10 cellular contexts compared by ENCODE assay signal in genomic region chr2:10091182-10091932, GRCh38. TPM values are rescaled to one million over a fixed set of nuclear protein-coding genes. Genes with fewer than 3 reads are reported as not detected.
DNase-seq lines count a peak whose midpoint lies in the region; ATAC-seq and TF ChIP-seq lines count a peak whose summit lies in the region.
"Had no signal": no experiment of that assay in that cellular context is flagged by ENCODE, and none has a peak within 500 bp of the region (broad histone marks: within the 10 kb centered on the region; RNA-seq: fewer than 3 reads in every experiment).

No MANE protein-coding gene starts in this region.

- intact Hi-C loops in uterus (cut with DNase I; ENCODE audit: low total_unique reads): no loop called here

- CTCF ChIA-PET in activated CD8-positive, alpha-beta T cell treated with anti-CD3 and anti-CD28 coated beads, Interleukin-2, amount 10 ng/mL, durations not matched to agents 7 days and 5 days (lab: Charles Lee): interaction anchor here (0.8 to 8.8 kb wide), 12 partner anchors 9 to 344 kb away, joined by 3 to 94 read pairs (median 4); no protein-coding TSS in a partner anchor

- peaks cover 13% of the 10 kb centered on the region for H3K4me1 Mint-ChIP-seq in activated CD8-positive, alpha-beta T cell treated with anti-CD3 and anti-CD28 coated beads, Interleukin-2, amount 10 ng/mL, durations not matched to agents 7 days and 5 days (ENCODE audit: low read depth)
- H3K4me1 Mint-ChIP-seq in immature natural killer cell: peaks cover 6 to 11% of the 10 kb centered on the region in 2 donors

- 20 to 21% methylated on average over 45 to 52 of the region's 52 CpGs for WGBS in tibial nerve, 2 donors

- H3K27ac ChIP-seq in tibial nerve (no peak overlapping the region), uterus (no peak overlapping the region)

- no peak overlapping the region for H3K27ac Mint-ChIP-seq in activated CD8-positive, alpha-beta T cell treated with anti-CD3 and anti-CD28 coated beads, Interleukin-2, amount 10 ng/mL, durations not matched to agents 7 days and 5 days
- peak overlapping the region in 4 of 6 donors; percentile 7 to 62 (median 46) for H3K27ac Mint-ChIP-seq in immature natural killer cell
- H3K27ac Mint-ChIP-seq: activated naive CD4-positive, alpha-beta T cell treated with anti-CD3 and anti-CD28 coated beads, Interleukin-2, amount 50 U/mL, for 72 hours had no signal

- peaks cover 59% of the 10 kb centered on the region for H3K27me3 Mint-ChIP-seq in activated CD8-positive, alpha-beta T cell treated with anti-CD3 and anti-CD28 coated beads, Interleukin-2, amount 10 ng/mL, durations not matched to agents 7 days and 5 days (ENCODE audit: low read depth)
- peaks cover 1 to 17% (median 5%) of the 10 kb centered on the region in 3 donors for H3K27me3 Mint-ChIP-seq in immature natural killer cell (ENCODE audit: low read depth in 3 of 3)

- peak overlapping the region; percentile 5 for H3K4me3 Mint-ChIP-seq in activated CD8-positive, alpha-beta T cell treated with anti-CD3 and anti-CD28 coated beads, Interleukin-2, amount 10 ng/mL, durations not matched to agents 7 days and 5 days
- H3K4me3 Mint-ChIP-seq in immature natural killer cell: peak overlapping the region; percentile 81 to 91 (median 82)

- ATAC-seq in activated CD8-positive, alpha-beta T cell treated with anti-CD3 and anti-CD28 coated beads, Interleukin-2, amount 10 ng/mL, durations not matched to agents 7 days and 5 days: peak; percentile 64
- no peak for ATAC-seq in HG03045 (IDR thresholded peaks at IDR 0.05; ENCODE audit: unreplicated experiment)
- no peak for ATAC-seq in HG03442 (IDR thresholded peaks at IDR 0.05; ENCODE audit: unreplicated experiment)

- TF ChIP-seq CTCF in tibial nerve (IDR thresholded peaks at IDR 0.05): no peak
- TF ChIP-seq CTCF in uterus (IDR thresholded peaks at IDR 0.05): no peak

- H3K4me1 ChIP-seq in tibial nerve: peaks cover 0 to 7% (median 0%) of the 10 kb centered on the region in 4 donors
- H3K4me1 ChIP-seq in uterus: no peaks in the 10 kb centered on the region

- peak; percentile 47 for DNase-seq in activated T-cell treated with anti-CD3 and anti-CD28 coated beads, Interleukin-2, amount 50 U/mL, for 1 hour
- DNase-seq in activated T-cell treated with anti-CD3 and anti-CD28 coated beads for 4 hours (no peak), immature natural killer cell (peak; percentile 18 to 31 (median 31)), tibial nerve (ENCODE audit: low spot score in 2 of 2) (no peak), uterus (no peak)
- DNase-seq in activated CD8-positive, alpha-beta T cell treated with anti-CD3 and anti-CD28 coated beads, Interleukin-2, amount 10 ng/mL, durations not matched to agents 7 days and 5 days: peak; percentile 39
- DNase-seq: kidney glomerular epithelial cell had no signal

- POLR2A ChIA-PET in activated CD8-positive, alpha-beta T cell treated with anti-CD3 and anti-CD28 coated beads, Interleukin-2, amount 10 ng/mL, durations not matched to agents 7 days and 5 days (lab: Charles Lee): no interaction called here

- TF ChIP-seq POLR2A in tibial nerve (IDR thresholded peaks at IDR 0.05) (no peak), uterus (IDR thresholded peaks at IDR 0.05) (no peak)

- H3K4me3 ChIP-seq in tibial nerve (peak overlapping the region; percentile 0 to 35 (median 20)), uterus (peak overlapping the region in 1 of 2 donors; percentile 35)

- peaks cover 5% of the 10 kb centered on the region for H3K36me3 Mint-ChIP-seq in activated CD8-positive, alpha-beta T cell treated with anti-CD3 and anti-CD28 coated beads, Interleukin-2, amount 10 ng/mL, durations not matched to agents 7 days and 5 days (ENCODE audit: low read depth)
- H3K36me3 Mint-ChIP-seq in immature natural killer cell: no peaks in the 10 kb centered on the region

- H3K9me3 Mint-ChIP-seq in activated CD8-positive, alpha-beta T cell treated with anti-CD3 and anti-CD28 coated beads, Interleukin-2, amount 10 ng/mL, durations not matched to agents 7 days and 5 days (ENCODE audit: insufficient read depth): peaks cover 7% of the 10 kb centered on the region
- H3K9me3 Mint-ChIP-seq in immature natural killer cell: peaks cover 0 to 10% (median under 1%) of the 10 kb centered on the region in 6 donors

- no peak for TF ChIP-seq EP300 in tibial nerve (IDR thresholded peaks at IDR 0.05)

- H3K27me3 ChIP-seq in tibial nerve: peaks cover 0 to 32% of the 10 kb centered on the region in 2 donors
- peaks cover 0 to 9% of the 10 kb centered on the region in 2 donors for H3K27me3 ChIP-seq in uterus

- H3K36me3 ChIP-seq in tibial nerve (no peaks in the 10 kb centered on the region), uterus (no peaks in the 10 kb centered on the region)

- H3K9me3 ChIP-seq in tibial nerve (no peaks in the 10 kb centered on the region), uterus (no peaks in the 10 kb centered on the region)

RNA-seq across cellular contexts. Expression of gene CYS1, which starts 11.1 kb away (rescaled TPM):
- total RNA-seq in activated CD8-positive, alpha-beta T cell treated with anti-CD3 and anti-CD28 coated beads, Interleukin-2, amount 10 ng/mL, durations not matched to agents 7 days and 5 days: 1 to 10 TPM in 1 of 2 experiments, under 1 TPM in 1; 0.50 to 1.1 TPM
- polyA plus RNA-seq in immature natural killer cell: not detected
- total RNA-seq in tibial nerve: 10 to 100 TPM in 3 of 4 donors, 1 to 10 TPM in 1; 2.7 to 17.5 (median 10.9) TPM
- 10 to 100 TPM in 2 of 4 donors, 1 to 10 TPM in 2; 7.2 to 15.5 (median 11.2) TPM for total RNA-seq in uterus
- total RNA-seq: activated naive CD4-positive, alpha-beta T cell treated with anti-CD3 and anti-CD28 coated beads, Interleukin-2, amount 50 U/mL, for 72 hours had no signal

RNA-seq across cellular contexts. Expression of gene RRM2, which starts 31.2 kb away (rescaled TPM):
- total RNA-seq in activated CD8-positive, alpha-beta T cell treated with anti-CD3 and anti-CD28 coated beads, Interleukin-2, amount 10 ng/mL, durations not matched to agents 7 days and 5 days: 100 to 1,000 TPM; 571 to 604 TPM
- 10 to 100 TPM in 1 of 3 donors, 1 to 10 TPM in 2; 4.9 to 11.3 (median 9.8) TPM for polyA plus RNA-seq in immature natural killer cell
- total RNA-seq in tibial nerve (under 1 TPM in 2 of 4 donors, not detected in 2; 0.59 to 0.60 TPM), uterus (10 to 100 TPM in 1 of 4 donors, not detected in 3; 27.2 TPM)

RNA-seq across cellular contexts. Expression of gene KLF11, which starts 48.0 kb away (rescaled TPM):
- total RNA-seq in activated CD8-positive, alpha-beta T cell treated with anti-CD3 and anti-CD28 coated beads, Interleukin-2, amount 10 ng/mL, durations not matched to agents 7 days and 5 days: 1 to 10 TPM; 6.8 to 9.2 TPM
- polyA plus RNA-seq in immature natural killer cell: 10 to 100 TPM; 10.5 to 18.8 (median 11.7) TPM
- total RNA-seq in tibial nerve (10 to 100 TPM; 17.1 to 23.7 (median 20.9) TPM), uterus (10 to 100 TPM; 23.4 to 49.9 (median 31.7) TPM)

Comparison
In these comparisons a context has a peak if more than half of its experiments do, and no peak if none do; other contexts are left out.
1. DNase-seq: peak in activated T-cell treated with anti-CD3 and anti-CD28 coated beads, Interleukin-2, amount 50 U/mL, for 1 hour (single experiment), activated CD8-positive, alpha-beta T cell treated with anti-CD3 and anti-CD28 coated beads, Interleukin-2, amount 10 ng/mL, durations not matched to agents 7 days and 5 days (single experiment) and immature natural killer cell (3 of 3); none in activated T-cell treated with anti-CD3 and anti-CD28 coated beads for 4 hours (single experiment), tibial nerve (0 of 2) and uterus (0 of 2).
2. RNA of gene RRM2, which starts 31.2 kb away (total RNA-seq): 571 to 604 TPM in activated CD8-positive, alpha-beta T cell treated with anti-CD3 and anti-CD28 coated beads, Interleukin-2, amount 10 ng/mL, durations not matched to agents 7 days and 5 days; 0.59 to 0.60 TPM in tibial nerve and 27.2 TPM in uterus; every median in the first group is over 10 times any median in the second.